In the genomic region with DNA sequence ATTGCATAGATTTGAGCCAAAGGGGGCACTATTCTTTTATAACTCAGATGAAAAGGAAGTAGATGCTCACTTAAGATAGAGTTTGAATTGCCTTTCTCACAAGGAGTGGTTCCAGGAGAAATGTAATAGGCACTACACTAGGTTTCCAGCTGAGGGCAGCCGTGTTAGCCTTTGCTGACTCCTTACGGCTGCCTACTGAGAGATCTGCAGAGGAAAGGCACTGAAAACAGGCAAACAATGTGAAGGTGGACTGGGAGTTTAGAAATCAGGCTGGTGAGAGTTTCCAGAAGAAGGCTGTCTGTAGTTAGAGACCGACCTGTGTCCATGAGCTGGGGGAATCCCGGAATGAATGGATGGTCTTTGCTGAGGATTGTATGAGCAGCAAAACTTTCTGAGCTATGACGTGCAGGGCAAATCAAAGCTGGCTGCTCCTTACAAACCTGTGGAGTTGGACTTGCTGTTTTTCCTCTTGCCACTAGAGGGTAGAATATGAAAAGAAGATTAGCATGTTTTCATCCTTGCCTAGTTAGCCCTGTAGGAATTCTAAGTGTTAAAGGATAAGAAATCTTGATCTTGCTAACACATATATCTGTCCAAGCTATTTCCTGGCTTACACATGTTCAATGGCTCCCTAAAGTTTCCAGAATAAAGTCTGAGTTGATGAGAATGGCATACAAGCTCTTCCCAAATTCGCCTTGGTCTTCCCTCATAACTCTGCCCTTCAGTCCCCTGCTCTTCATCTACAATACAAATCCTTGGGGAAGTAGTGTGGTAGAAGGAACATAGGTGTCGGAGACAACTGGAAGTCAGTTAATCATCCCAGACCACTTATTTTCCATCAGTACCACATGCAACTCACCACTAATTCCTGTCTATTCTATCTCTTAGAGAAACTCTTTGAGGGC, we compare ENCODE assay signal across 8 cellular contexts. TPM values are rescaled to one million over a fixed set of nuclear protein-coding genes. Genes with fewer than 3 reads are reported as not detected.
A peak's percentile ranks its signal among the peaks of the same experiment; 100 is the strongest.
DNase-seq lines count a peak whose midpoint lies in the region; ATAC-seq and TF ChIP-seq lines count a peak whose summit lies in the region.

No MANE protein-coding gene starts in this region.

- H3K27ac ChIP-seq in WERI-Rb-1: no peak overlapping the region
- peak overlapping the region; percentile 72 for H3K27ac ChIP-seq in caudate nucleus (ENCODE audit: low read depth, low read length)
- H3K27ac ChIP-seq in smooth muscle cell (ENCODE audit: low read depth): peak overlapping the region; percentile 18

- peak overlapping the region; percentile 71 for H2AFZ ChIP-seq in smooth muscle cell (ENCODE audit: low read depth)

- ATAC-seq in HG02610 (IDR thresholded peaks at IDR 0.05; ENCODE audit: unreplicated experiment) (peak; percentile 50), GM21723 (IDR thresholded peaks at IDR 0.05; ENCODE audit: unreplicated experiment) (no peak)

- no peak overlapping the region for H3K9ac ChIP-seq in smooth muscle cell (ENCODE audit: low read depth)

- H3K36me3 ChIP-seq in WERI-Rb-1 (no peaks in the 10 kb centered on the region), smooth muscle cell (ENCODE audit: low read depth) (no peaks in the 10 kb centered on the region)

- peak; percentile 67 for TF ChIP-seq CTCF in WERI-Rb-1 (IDR thresholded peaks at IDR 0.05; ENCODE audit: low read depth, low read length)
- peak; percentile 62 for TF ChIP-seq CTCF in smooth muscle cell (IDR thresholded peaks at IDR 0.05; ENCODE audit: borderline replicate concordance, insufficient read depth, poor library complexity, severe bottlenecking)

- DNase-seq in CMK (ENCODE audit: low read depth): peak; percentile 26
- peak; percentile 6 for DNase-seq in NCI-H2196 treated with DMSO at 0.1 percent for 48 hours (lab: John Stamatoyannopoulos, UW; ENCODE audit: unreplicated experiment)
- DNase-seq in WERI-Rb-1: peak; percentile 69
- peak in 42 of 61 donors; percentile 4 to 82 (median 36) for DNase-seq in caudate nucleus (lab: John Stamatoyannopoulos, UW)
- peak; percentile 85 for DNase-seq in iris pigment epithelial cell (ENCODE audit: low read depth)
- DNase-seq in smooth muscle cell (lab: John Stamatoyannopoulos, UW; ENCODE audit: unreplicated experiment): peak; percentile 24

- H3K4me2 ChIP-seq in smooth muscle cell: peak overlapping the region; percentile 81

- no peaks in the 10 kb centered on the region for H4K20me1 ChIP-seq in smooth muscle cell (ENCODE audit: low read depth)

- no peaks in the 10 kb centered on the region for H3F3A ChIP-seq in smooth muscle cell (ENCODE audit: low read depth)

- H3K4me3 ChIP-seq in WERI-Rb-1 (ENCODE audit: low read depth, low read length) (no peak overlapping the region), smooth muscle cell (peak overlapping the region; percentile 42)

- H3K27me3 ChIP-seq in WERI-Rb-1 (ENCODE audit: insufficient read depth, low read depth, severe bottlenecking) (no peaks in the 10 kb centered on the region), smooth muscle cell (ENCODE audit: low read depth) (no peaks in the 10 kb centered on the region)

- whole genome bisulfite sequencing in smooth muscle cell (ENCODE audit: low lambda C conversion rate): 20% methylated on average over 7 of the region's 7 CpGs

- H3K9me3 ChIP-seq in WERI-Rb-1 (ENCODE audit: severe bottlenecking) (no peaks in the 10 kb centered on the region), smooth muscle cell (replicated peaks; ENCODE audit: low read depth) (no peaks in the 10 kb centered on the region)

- H3K79me2 ChIP-seq in smooth muscle cell (ENCODE audit: low read depth): no peaks in the 10 kb centered on the region

- peaks cover 10% of the 10 kb centered on the region for H3K4me1 ChIP-seq in smooth muscle cell (ENCODE audit: low read depth)

RNA-seq across cellular contexts. Expression of a gene that starts 20.1 kb away (rescaled TPM):
- total RNA-seq in smooth muscle cell: 58.7 and 76.8 TPM in 2 replicates
- polyA plus RNA-seq in smooth muscle cell: 4.7 and 4.9 TPM in 2 replicates

Comparison
In these comparisons a context has a peak if more than half of its experiments do, and no peak if none do; other contexts are left out.
1. DNase-seq: peak in every context shown above with its lines; median percentile 85 in iris pigment epithelial cell; 69 in WERI-Rb-1; 36 in caudate nucleus; 26 in CMK; 24 in smooth muscle cell; 6 in NCI-H2196 treated with DMSO at 0.1 percent for 48 hours.